ENCODE assay signal across 23 cellular contexts in genomic region chr4:179927473-179927872, GRCh38.
DNase-seq lines count a peak whose midpoint lies in the region; ATAC-seq and TF ChIP-seq lines count a peak whose summit lies in the region.
"Had no signal": no experiment of that assay in that cellular context is flagged by ENCODE, and none has a peak within 500 bp of the region (broad histone marks: within the 10 kb centered on the region; RNA-seq: fewer than 3 reads in every experiment).

No MANE protein-coding gene starts in this region.

- peaks cover 13% of the 10 kb centered on the region for H3K4me1 ChIP-seq in OCI-LY3 (ENCODE audit: low read length)
- H3K4me1 ChIP-seq: A549, BLaER1 had no signal

- peak; percentile 58 for ATAC-seq in GM19395 (IDR thresholded peaks at IDR 0.05; ENCODE audit: unreplicated experiment)
- ATAC-seq in HG02884 (IDR thresholded peaks at IDR 0.05; ENCODE audit: unreplicated experiment), result peak; percentile 73
- no peak for ATAC-seq in HG03175 (IDR thresholded peaks at IDR 0.05; ENCODE audit: unreplicated experiment)
- ATAC-seq: A549; CD8-positive, alpha-beta T cell had no signal

- TF ChIP-seq CTCF in GM13976 (IDR thresholded peaks at IDR 0.05; ENCODE audit: borderline replicate concordance, control extremely low read depth, extremely low read depth, insufficient read depth, missing control alignments) (no peak), OCI-LY3 (IDR thresholded peaks at IDR 0.05; ENCODE audit: low read depth, low read length) (no peak)

- H3K36me3 ChIP-seq in OCI-LY3 (replicated peaks; ENCODE audit: low read depth, low read length), result no peaks in the 10 kb centered on the region
- H3K36me3 ChIP-seq: BLaER1 had no signal

- no peak overlapping the region for H2AFZ ChIP-seq in OCI-LY3 (ENCODE audit: low read depth, low read length)
- H2AFZ ChIP-seq: GM23248 had no signal

- no peaks in the 10 kb centered on the region for H3K9me3 ChIP-seq in OCI-LY3 (ENCODE audit: insufficient read depth, low read length)
- H3K9me3 ChIP-seq: A549, BLaER1 had no signal

- no peak overlapping the region for H3K9ac ChIP-seq in OCI-LY3 (ENCODE audit: low read length)
- H3K9ac ChIP-seq: BLaER1, GM23248, KMS-11 had no signal

- no peak overlapping the region for H3K4me3 ChIP-seq in OCI-LY3 (ENCODE audit: low read length)
- H3K4me3 ChIP-seq: A549, BLaER1, GM23248 had no signal

- no peaks in the 10 kb centered on the region for H3K27me3 ChIP-seq in OCI-LY3 (ENCODE audit: low read depth, low read length)
- H3K27me3 ChIP-seq: BLaER1 had no signal

- no peak overlapping the region for H3K27ac ChIP-seq in OCI-LY3 (ENCODE audit: low read length)
- H3K27ac ChIP-seq: A549, BLaER1, GM23248, HL-60, KMS-11 had no signal

- no peaks in the 10 kb centered on the region for H4K20me1 ChIP-seq in OCI-LY3 (ENCODE audit: insufficient read depth, low read length)
- H4K20me1 ChIP-seq: BLaER1 had no signal

- no peaks in the 10 kb centered on the region for H3K79me2 ChIP-seq in OCI-LY3 (ENCODE audit: low read length)

- in situ Hi-C loops in GM13976 (cut with MboI; ENCODE audit: low sequenced_read_pairs, unreplicated experiment), result no loop called here
- in situ Hi-C loops in G401 (cut with HindIII; ENCODE audit: low sequenced_read_pairs), result no loop called here

- DNase-seq in GM13976 (ENCODE audit: low spot score), result peak; percentile 6
- DNase-seq in ecto neural progenitor cell (ENCODE audit: low spot score), result no peak
- no peak for DNase-seq in Ammon's horn (ENCODE audit: low spot score)
- no peak for DNase-seq in G401 (ENCODE audit: low spot score)
- DNase-seq: Calu3; CD8-positive, alpha-beta T cell; GM23248; HCEC 1CT; NCI-H1417 treated with DMSO at 0.1 percent for 48 hours; NCI-H187 treated with DMSO at 0.1 percent for 48 hours; NCI-H2227 treated with DMSO at 0.1 percent for 48 hours; NCI-H510A treated with DMSO at 0.1 percent for 48 hours; NCI-H82; T-helper 1 cell; T1000 had no signal

- peak overlapping the region; percentile 38 for H3K4me2 ChIP-seq in OCI-LY3 (ENCODE audit: low read length)
- H3K4me2 ChIP-seq: A549, BLaER1, KMS-11 had no signal
